In genomic region chr17:82767041-82767754, GRCh38 we compare ENCODE assay signal across 8 cellular contexts. TPM values are rescaled to one million over a fixed set of nuclear protein-coding genes. Genes with fewer than 3 reads are reported as not detected.
DNase-seq lines count a peak whose midpoint lies in the region; ATAC-seq and TF ChIP-seq lines count a peak whose summit lies in the region.

No MANE protein-coding gene starts in this region.

- dilution Hi-C loops in mammary epithelial cell (cut with HindIII; ENCODE audit: low sequenced_read_pairs): loop anchor here (5.0 kb wide), 2 partner anchors 100 to 405 kb away; no protein-coding TSS in a partner anchor

- H3K9ac ChIP-seq in mammary epithelial cell (ENCODE audit: insufficient read depth, low read length): no peak overlapping the region

- H3K4me2 ChIP-seq in OCI-LY7 (ENCODE audit: low read length): no peak overlapping the region
- H3K4me2 ChIP-seq in mammary epithelial cell (ENCODE audit: insufficient read depth, low read depth, low read length): no peak overlapping the region

- intact Hi-C loops in OCI-LY7 (cut with micrococcal nuclease; ENCODE audit: unreplicated experiment): loop anchor here (1.0 to 5.0 kb wide), 3 partner anchors 88 to 415 kb away; no protein-coding TSS in a partner anchor
- intact Hi-C loops in mammary epithelial cell (cut with micrococcal nuclease): loop anchor here (1.0 to 5.0 kb wide), 2 partner anchors 99 to 415 kb away; no protein-coding TSS in a partner anchor

- H3K4me1 ChIP-seq in OCI-LY7 (ENCODE audit: insufficient read depth, low read length, poor library complexity, severe bottlenecking) (no peaks in the 10 kb centered on the region), mammary epithelial cell (ENCODE audit: insufficient read depth, low read length) (no peaks in the 10 kb centered on the region)

- CTCF ChIA-PET in OCI-LY7 (lab: Charles Lee; ENCODE audit: unreplicated experiment): interaction anchor here (0.6 kb wide), 1 partner anchor 416 kb away, joined by 3 read pairs; no protein-coding TSS in a partner anchor
- CTCF ChIA-PET in mammary epithelial cell (lab: Charles Lee; ENCODE audit: low non-redundant PET): no interaction called here

- POLR2A ChIA-PET in OCI-LY7 (lab: Charles Lee): no interaction called here

- no peak overlapping the region for H3K27ac Mint-ChIP-seq in activated T-cell treated with anti-CD3 and anti-CD28 coated beads, Interleukin-2, amount 50 U/mL, for 24 hours

- H3K4me1 Mint-ChIP-seq in activated T-cell treated with anti-CD3 and anti-CD28 coated beads, Interleukin-2, amount 50 U/mL, for 24 hours (ENCODE audit: low read depth): peaks cover 8% of the 10 kb centered on the region

- H3K9me3 ChIP-seq in OCI-LY7 (ENCODE audit: low read length) (peaks cover 12% of the 10 kb centered on the region; the same call in 1 of the 2 replicates), mammary epithelial cell (replicated peaks; ENCODE audit: insufficient read depth, low read length) (no peaks in the 10 kb centered on the region)

- DNase-seq in activated T-cell treated with anti-CD3 and anti-CD28 coated beads for 24 hours (ENCODE audit: low read depth) (peak; percentile 30), OCI-LY7 (ENCODE audit: low spot score) (peak; percentile 73), mammary epithelial cell (peak; percentile 30), left kidney (ENCODE audit: low read depth, low spot score) (peak; percentile 65), KG1 (lab: John Stamatoyannopoulos, UW) (no peak)
- no peak for DNase-seq in activated T-cell treated with anti-CD3 and anti-CD28 coated beads, Interleukin-2, amount 50 U/mL, for 24 hours
- DNase-seq in stimulated activated naive CD8-positive, alpha-beta T cell treated with anti-CD3 and anti-CD28 coated beads, Interleukin-15, Interleukin-2, amounts not matched to agents 100 U/mL and 50 U/mL, for 24 hours: peak; percentile 68

- H3K36me3 Mint-ChIP-seq in activated T-cell treated with anti-CD3 and anti-CD28 coated beads, Interleukin-2, amount 50 U/mL, for 24 hours (ENCODE audit: low read depth): peaks cover 91% of the 10 kb centered on the region

- H3K9me3 Mint-ChIP-seq in activated T-cell treated with anti-CD3 and anti-CD28 coated beads, Interleukin-2, amount 50 U/mL, for 24 hours: no peaks in the 10 kb centered on the region

- H3K9me2 ChIP-seq in OCI-LY7 (ENCODE audit: insufficient read depth, low read length): no peaks in the 10 kb centered on the region

- no peaks in the 10 kb centered on the region for H4K20me1 ChIP-seq in OCI-LY7 (ENCODE audit: insufficient read depth, low read length)
- peaks cover 3% of the 10 kb centered on the region for H4K20me1 ChIP-seq in mammary epithelial cell (ENCODE audit: insufficient read depth, low read length)

- in situ Hi-C loops in mammary epithelial cell (cut with MboI; ENCODE audit: low sequenced_read_pairs in 2 of 2): no loop called here

- H3K27me3 Mint-ChIP-seq in activated T-cell treated with anti-CD3 and anti-CD28 coated beads, Interleukin-2, amount 50 U/mL, for 24 hours: no peaks in the 10 kb centered on the region

- H3K79me2 ChIP-seq in OCI-LY7 (ENCODE audit: insufficient read depth, low read depth, low read length) (no peaks in the 10 kb centered on the region), mammary epithelial cell (ENCODE audit: insufficient read depth, low read length) (peaks cover 12% of the 10 kb centered on the region)

- H3K27ac ChIP-seq in OCI-LY7 (ENCODE audit: low read depth, low read length, poor library complexity, severe bottlenecking) (no peak overlapping the region), mammary epithelial cell (ENCODE audit: insufficient read depth, low read depth, low read length) (no peak overlapping the region)

- H3K4me3 ChIP-seq in OCI-LY7 (ENCODE audit: low read depth, low read length, poor library complexity, severe bottlenecking) (no peak overlapping the region), mammary epithelial cell (replicated peaks in 1 of 3; ENCODE audit: insufficient read depth in 1 of 3, low read depth in 2 of 3, low read length in 3 of 3) (no peak overlapping the region)

- no peak for ATAC-seq in stimulated activated naive CD8-positive, alpha-beta T cell treated with anti-CD3 and anti-CD28 coated beads, Interleukin-15, Interleukin-2, amounts not matched to agents 100 U/mL and 50 U/mL, for 24 hours
- no peak for ATAC-seq in GM21367 (IDR thresholded peaks at IDR 0.05; ENCODE audit: unreplicated experiment)

- H2AFZ ChIP-seq in OCI-LY7 (ENCODE audit: low read length) (no peak overlapping the region), mammary epithelial cell (ENCODE audit: low read depth, low read length) (peak overlapping the region; percentile 8)

- no peak overlapping the region for H3K4me3 Mint-ChIP-seq in activated T-cell treated with anti-CD3 and anti-CD28 coated beads, Interleukin-2, amount 50 U/mL, for 24 hours

- H3K36me3 ChIP-seq in OCI-LY7 (ENCODE audit: insufficient read depth, low read length) (peaks cover 90% of the 10 kb centered on the region), mammary epithelial cell (ENCODE audit: insufficient read depth, low read length) (peaks cover 21% of the 10 kb centered on the region)

- H3K27me3 ChIP-seq in mammary epithelial cell (ENCODE audit: insufficient read depth, low read length): no peaks in the 10 kb centered on the region

- no TSS peak for BruUV-seq in OCI-LY7 (replicated peaks; lab: Mats Ljungman, UMichigan)
- no TSS peak for BruUV-seq in mammary epithelial cell (replicated peaks; lab: Mats Ljungman, UMichigan)

- TF ChIP-seq CTCF in OCI-LY7 (conservative IDR thresholded peaks at IDR 0.05; ENCODE audit: low read length) (peak; percentile 92), mammary epithelial cell (conservative IDR thresholded peaks at IDR 0.05 in 1 of 2, IDR thresholded peaks at IDR 0.05 in 1 of 2; ENCODE audit: extremely low read depth in 1 of 2, insufficient read depth in 1 of 2, low read depth in 1 of 2, low read length in 2 of 2) (peak; percentile 67 to 70)

- 51% methylated on average over 24 of the region's 24 CpGs for WGBS in mammary epithelial cell (ENCODE audit: low coverage, missing lambda C conversion rate)

RNA-seq across cellular contexts. Expression of gene TBCD, which starts 15.3 kb away (rescaled TPM):
- total RNA-seq in OCI-LY7 (2014; rRNA removed; shearing (Covaris generic)): 57.0 and 87.8 TPM in 2 replicates
- total RNA-seq in OCI-LY7 (2022) (134 and 145 TPM in 2 replicates), mammary epithelial cell (10 to 100 TPM; 28.7 to 90.9 TPM)
- polyA plus RNA-seq in mammary epithelial cell: 69.5 TPM
- polyA minus RNA-seq in mammary epithelial cell: 80.5 TPM

RNA-seq across cellular contexts. Expression of gene FN3K, which starts 31.8 kb away (rescaled TPM):
- total RNA-seq in OCI-LY7 (2014; rRNA removed; shearing (Covaris generic)): 3.8 and 5.0 TPM in 2 replicates
- total RNA-seq in OCI-LY7 (2022) (31.2 and 32.3 TPM in 2 replicates), mammary epithelial cell (1 to 10 TPM; 2.2 to 4.2 TPM)
- polyA plus RNA-seq in mammary epithelial cell: 0.14 TPM
- polyA minus RNA-seq in mammary epithelial cell: not detected

RNA-seq across cellular contexts. Expression of gene FN3KRP, which starts 50.7 kb away (rescaled TPM):
- 52.1 and 56.5 TPM in 2 replicates for total RNA-seq in OCI-LY7 (2014; rRNA removed; shearing (Covaris generic))
- total RNA-seq in OCI-LY7 (2022): 91.8 and 99.4 TPM in 2 replicates
- 10 to 100 TPM; 16.7 to 44.5 TPM for total RNA-seq in mammary epithelial cell
- 27.2 TPM for polyA plus RNA-seq in mammary epithelial cell
- polyA minus RNA-seq in mammary epithelial cell: 52.6 TPM

Comparison
In these comparisons a context has a peak if more than half of its experiments do, and no peak if none do; other contexts are left out.
1. DNase-seq: peak in activated T-cell treated with anti-CD3 and anti-CD28 coated beads for 24 hours (single experiment), OCI-LY7 (single experiment), mammary epithelial cell (single experiment), left kidney (single experiment) and stimulated activated naive CD8-positive, alpha-beta T cell treated with anti-CD3 and anti-CD28 coated beads, Interleukin-15, Interleukin-2, amounts not matched to agents 100 U/mL and 50 U/mL, for 24 hours (single experiment); none in activated T-cell treated with anti-CD3 and anti-CD28 coated beads, Interleukin-2, amount 50 U/mL, for 24 hours (single experiment) and KG1 (single experiment).